ENCODE assay signal across 13 cellular contexts in genomic region chr22:42905702-42906183, GRCh38. TPM values are rescaled to one million over a fixed set of nuclear protein-coding genes. Genes with fewer than 3 reads are reported as not detected.
DNase-seq lines count a peak whose midpoint lies in the region; ATAC-seq and TF ChIP-seq lines count a peak whose summit lies in the region.
"Had no signal": no experiment of that assay in that cellular context is flagged by ENCODE, and none has a peak within 500 bp of the region (broad histone marks: within the 10 kb centered on the region; RNA-seq: fewer than 3 reads in every experiment).

No MANE protein-coding gene starts in this region.

- TF ChIP-seq CTCF in C4-2B (conservative IDR thresholded peaks at IDR 0.05): no peak
- no peak for TF ChIP-seq CTCF in dorsolateral prefrontal cortex (IDR thresholded peaks at IDR 0.05 in 54 of 56, conservative IDR thresholded peaks at IDR 0.05 in 2 of 56; ENCODE audit: low read depth in 1 of 56, partially characterized antibody in 56 of 56)

- intact Hi-C loops in dorsolateral prefrontal cortex (cut with DNase I): no loop called here

- no peaks in the 10 kb centered on the region for H3K27me3 ChIP-seq in dorsolateral prefrontal cortex
- H3K27me3 ChIP-seq in mucosa of rectum (ENCODE audit: control insufficient read depth in 2 of 2, insufficient read depth in 2 of 2, low read length in 2 of 2): no peaks in the 10 kb centered on the region

- no peak overlapping the region for H3K4me3 ChIP-seq in dorsolateral prefrontal cortex
- H3K4me3 ChIP-seq in mucosa of rectum (ENCODE audit: low read length in 2 of 2): no peak overlapping the region

- peaks cover 10 to 16% of the 10 kb centered on the region in 2 donors for H3K4me1 ChIP-seq in mucosa of rectum (ENCODE audit: control insufficient read depth in 2 of 2, insufficient read depth in 2 of 2, low read length in 2 of 2)

- DNase-seq in NCI-H2196 (lab: John Stamatoyannopoulos, UW; ENCODE audit: unreplicated experiment) (peak; percentile 93), dorsolateral prefrontal cortex (no peak), ecto neural progenitor cell (ENCODE audit: low spot score) (no peak), middle frontal gyrus (ENCODE audit: extremely low spot score, low spot score) (no peak), T-helper 1 cell (no peak)
- DNase-seq: activated CD4-positive, alpha-beta T cell treated with anti-CD3 and anti-CD28 coated beads, Interleukin-2, amount 50 U/mL, for 1 hour; activated naive CD8-positive, alpha-beta T cell treated with anti-CD3 and anti-CD28 coated beads, Interleukin-2, amount 50 U/mL, for 24 hours; Karpas-422; stimulated activated naive CD4-positive, alpha-beta T cell treated with Interleukin-2 at 50 U/mL for 16 hours had no signal

- ATAC-seq in HG02981 (IDR thresholded peaks at IDR 0.05; ENCODE audit: unreplicated experiment): no peak
- ATAC-seq: activated naive CD8-positive, alpha-beta T cell treated with anti-CD3 and anti-CD28 coated beads, Interleukin-2, amount 50 U/mL, for 24 hours; Panc1 had no signal

- no peak overlapping the region for H3K9ac ChIP-seq in mucosa of rectum (ENCODE audit: low read depth in 1 of 2, low read length in 2 of 2)

- no peaks in the 10 kb centered on the region for H3K9me3 ChIP-seq in mucosa of rectum (ENCODE audit: control insufficient read depth in 2 of 2, low read length in 2 of 2)

- H3K36me3 ChIP-seq in mucosa of rectum (ENCODE audit: control insufficient read depth in 2 of 2, insufficient read depth in 2 of 2, low read length in 2 of 2): peaks cover 27 to 30% of the 10 kb centered on the region in 2 donors

- peak overlapping the region; percentile 55 for H3K27ac ChIP-seq in C4-2B
- peak overlapping the region in 30 of 59 donors; percentile 1 to 80 (median 46) for H3K27ac ChIP-seq in dorsolateral prefrontal cortex
- H3K27ac ChIP-seq in mucosa of rectum (ENCODE audit: low read depth in 2 of 2, low read length in 2 of 2): peak overlapping the region; percentile 13 to 60

RNA-seq across cellular contexts. Expression of gene ARFGAP3, which starts 48.7 kb away (rescaled TPM):
- 10 to 100 TPM; 18.5 to 37.7 (median 25.9) TPM for total RNA-seq in dorsolateral prefrontal cortex
